In genomic region chr3:43105597-43106292, GRCh38 we compare ENCODE assay signal across 8 cellular contexts. TPM values are rescaled to one million over a fixed set of nuclear protein-coding genes. Genes with fewer than 3 reads are reported as not detected.
DNase-seq lines count a peak whose midpoint lies in the region; ATAC-seq and TF ChIP-seq lines count a peak whose summit lies in the region.

Gene POMGNT2 (minus strand): TSS chr3:43106079. CDS start chr3:43081431, 24,648 bp downstream.

- no peaks in the 10 kb centered on the region for H3K9me2 ChIP-seq in PC-9 (ENCODE audit: insufficient read depth)

- intact Hi-C loops in CD4-positive, alpha-beta memory T cell (cut with micrococcal nuclease): loop anchor here (2.0 to 10.0 kb wide), 4 partner anchors 83 to 1141 kb away; partner anchors contain the start of genes SNRK and ULK4
- intact Hi-C loops in PC-9 (cut with micrococcal nuclease; ENCODE audit: unreplicated experiment): no loop called here

- H3K4me3 ChIP-seq in CD4-positive, alpha-beta memory T cell (ENCODE audit: low read length in 2 of 2): peak within 1 kb of the TSS; percentile 12 to 61
- peak within 1 kb of the TSS; percentile 69 for H3K4me3 ChIP-seq in HUES64 (ENCODE audit: low read length)
- H3K4me3 ChIP-seq in PC-9: peak within 1 kb of the TSS; percentile 76
- H3K4me3 ChIP-seq in esophagus (ENCODE audit: low read depth in 1 of 2, low read length in 2 of 2): peak within 1 kb of the TSS; percentile 67 to 89
- H3K4me3 ChIP-seq in mucosa of rectum (ENCODE audit: low read length in 2 of 2): peak within 1 kb of the TSS; percentile 73 to 80

- H3K79me2 ChIP-seq in PC-9 (ENCODE audit: low read depth): peaks cover 17% of the 10 kb centered on the region

- BruUV-seq in PC-9 (replicated peaks; lab: Mats Ljungman, UMichigan): no TSS peak

- ATAC-seq in GM21381 (IDR thresholded peaks at IDR 0.05; ENCODE audit: unreplicated experiment): peak; percentile 97
- peak; percentile 99 for ATAC-seq in activated T-cell treated with anti-CD3 and anti-CD28 coated beads, Interleukin-2, amount 50 U/mL, for 4 hours

- no peaks in the 10 kb centered on the region for H3K9me3 Mint-ChIP-seq in CD4-positive, alpha-beta memory T cell
- H3K9me3 Mint-ChIP-seq in activated T-cell treated with anti-CD3 and anti-CD28 coated beads, Interleukin-2, amount 50 U/mL, for 4 hours: no peaks in the 10 kb centered on the region

- peak; percentile 82 to 88 (median 87) for DNase-seq in CD4-positive, alpha-beta memory T cell
- DNase-seq in PC-9: peak; percentile 63 to 89
- DNase-seq in activated T-cell treated with anti-CD3 and anti-CD28 coated beads, Interleukin-2, amount 50 U/mL, for 4 hours: peak; percentile 85
- DNase-seq in stimulated activated CD8-positive, alpha-beta memory T cell treated with anti-CD3 and anti-CD28 coated beads, Interleukin-4, amount 100 ng/mL, for 1 hour (ENCODE audit: low read depth in 2 of 2, low spot score in 1 of 2): peak; percentile 67 to 80

- H3K4me2 ChIP-seq in PC-9: peak within 1 kb of the TSS; percentile 81

- H3K27ac ChIP-seq in CD4-positive, alpha-beta memory T cell (ENCODE audit: low read depth, low read length): peak within 1 kb of the TSS; percentile 58
- H3K27ac ChIP-seq in HUES64 (ENCODE audit: low read depth, low read length): no peak within 1 kb of the TSS
- H3K27ac ChIP-seq in PC-9: no peak within 1 kb of the TSS
- peak within 1 kb of the TSS; percentile 14 to 42 for H3K27ac ChIP-seq in esophagus (ENCODE audit: low read depth in 2 of 2, low read length in 1 of 2)
- H3K27ac ChIP-seq in mucosa of rectum (ENCODE audit: low read depth in 2 of 2, low read length in 2 of 2): no peak within 1 kb of the TSS

- H3K36me3 ChIP-seq in CD4-positive, alpha-beta memory T cell (ENCODE audit: insufficient read depth, low read length): no peaks in the 10 kb centered on the region
- H3K36me3 ChIP-seq in HUES64 (ENCODE audit: insufficient read depth, low read length) (no peaks in the 10 kb centered on the region), PC-9 (ENCODE audit: low read depth) (no peaks in the 10 kb centered on the region), esophagus (ENCODE audit: control insufficient read depth in 2 of 2, insufficient read depth in 2 of 2, low read length in 1 of 2) (no peaks in the 10 kb centered on the region), mucosa of rectum (ENCODE audit: control insufficient read depth in 2 of 2, insufficient read depth in 2 of 2, low read length in 2 of 2) (no peaks in the 10 kb centered on the region)

- CTCF ChIA-PET in CD4-positive, alpha-beta memory T cell (lab: Charles Lee; ENCODE audit: partially characterized antibody): interaction anchor here (1.2 kb wide), 1 partner anchor 144 kb away, joined by 5 read pairs; no protein-coding TSS in a partner anchor
- CTCF ChIA-PET in PC-9 (lab: Charles Lee): no interaction called here

- peak within 1 kb of the TSS; percentile 59 for H3K9ac ChIP-seq in HUES64 (ENCODE audit: low read depth, low read length)
- peak within 1 kb of the TSS; percentile 36 to 79 for H3K9ac ChIP-seq in mucosa of rectum (ENCODE audit: low read depth in 1 of 2, low read length in 2 of 2)

- TF ChIP-seq CTCF in PC-9 (conservative IDR thresholded peaks at IDR 0.05): no peak

- H4K20me1 ChIP-seq in PC-9 (ENCODE audit: insufficient read depth): no peaks in the 10 kb centered on the region

- peak within 1 kb of the TSS; percentile 95 for H2AFZ ChIP-seq in PC-9

- H3K4me1 Mint-ChIP-seq in CD4-positive, alpha-beta memory T cell: peaks cover 11 to 22% (median 14%) of the 10 kb centered on the region in 4 donors
- peaks cover 9% of the 10 kb centered on the region for H3K4me1 Mint-ChIP-seq in activated T-cell treated with anti-CD3 and anti-CD28 coated beads, Interleukin-2, amount 50 U/mL, for 4 hours (ENCODE audit: low read depth)

- H3K27ac Mint-ChIP-seq in CD4-positive, alpha-beta memory T cell: peak within 1 kb of the TSS; percentile 24 to 75 (median 65)

- no peaks in the 10 kb centered on the region for H3K9me3 ChIP-seq in CD4-positive, alpha-beta memory T cell (ENCODE audit: control insufficient read depth in 1 of 2, low read length in 2 of 2)
- H3K9me3 ChIP-seq in HUES64 (ENCODE audit: insufficient read depth, low read depth, low read length) (no peaks in the 10 kb centered on the region), PC-9 (ENCODE audit: insufficient read depth, low read depth) (no peaks in the 10 kb centered on the region), esophagus (ENCODE audit: control insufficient read depth in 2 of 2, insufficient read depth in 1 of 2, low read depth in 1 of 2, low read length in 1 of 2) (no peaks in the 10 kb centered on the region), mucosa of rectum (ENCODE audit: control insufficient read depth in 2 of 2, low read length in 2 of 2) (no peaks in the 10 kb centered on the region)

- POLR2A ChIA-PET in CD4-positive, alpha-beta memory T cell (lab: Charles Lee; ENCODE audit: partially characterized antibody): interaction anchor here (1.0 to 1.2 kb wide), 2 partner anchors 82 to 144 kb away, joined by 3 to 4 read pairs; no protein-coding TSS in a partner anchor
- POLR2A ChIA-PET in PC-9 (lab: Charles Lee; ENCODE audit: unreplicated experiment): interaction anchor here (0.7 kb wide), 1 partner anchor 1212 kb away, joined by 4 read pairs; no protein-coding TSS in a partner anchor

- H3K4me3 Mint-ChIP-seq in CD4-positive, alpha-beta memory T cell: peak within 1 kb of the TSS; percentile 82 to 88 (median 84)
- peak within 1 kb of the TSS; percentile 78 for H3K4me3 Mint-ChIP-seq in activated T-cell treated with anti-CD3 and anti-CD28 coated beads, Interleukin-2, amount 50 U/mL, for 4 hours

- H3F3A ChIP-seq in PC-9 (ENCODE audit: insufficient read depth, low read depth): no peaks in the 10 kb centered on the region

- H3K4me1 ChIP-seq in CD4-positive, alpha-beta memory T cell (ENCODE audit: insufficient read depth, low read length): peaks cover 21% of the 10 kb centered on the region
- no peaks in the 10 kb centered on the region for H3K4me1 ChIP-seq in HUES64 (ENCODE audit: insufficient read depth, low read length)
- H3K4me1 ChIP-seq in PC-9 (replicated peaks; ENCODE audit: insufficient read depth): peaks cover 12% of the 10 kb centered on the region; the same call in 1 of the 2 replicates
- peaks cover 4% of the 10 kb centered on the region in 2 donors for H3K4me1 ChIP-seq in esophagus (ENCODE audit: control insufficient read depth in 2 of 2, insufficient read depth in 2 of 2, low read length in 1 of 2)
- peaks cover 0 to 6% of the 10 kb centered on the region in 2 donors for H3K4me1 ChIP-seq in mucosa of rectum (ENCODE audit: control insufficient read depth in 2 of 2, insufficient read depth in 2 of 2, low read length in 2 of 2)

- peaks cover 0 to 2% of the 10 kb centered on the region in 2 donors for H3K27me3 Mint-ChIP-seq in CD4-positive, alpha-beta memory T cell
- H3K27me3 Mint-ChIP-seq in activated T-cell treated with anti-CD3 and anti-CD28 coated beads, Interleukin-2, amount 50 U/mL, for 4 hours (ENCODE audit: low read depth): no peaks in the 10 kb centered on the region

- WGBS in HUES64: under 1% methylated on average over 70 of the region's 71 CpGs
- WGBS in esophagus, 2 donors: 1% methylated on average over 71 of the region's 71 CpGs

- H3K27me3 ChIP-seq in CD4-positive, alpha-beta memory T cell (ENCODE audit: insufficient read depth, low read length): no peaks in the 10 kb centered on the region
- peaks cover 34% of the 10 kb centered on the region for H3K27me3 ChIP-seq in HUES64 (ENCODE audit: insufficient read depth, low read length)
- no peaks in the 10 kb centered on the region for H3K27me3 ChIP-seq in PC-9 (ENCODE audit: insufficient read depth, low read depth)
- no peaks in the 10 kb centered on the region for H3K27me3 ChIP-seq in esophagus (ENCODE audit: control insufficient read depth in 1 of 2, insufficient read depth in 2 of 2, low read length in 2 of 2)
- H3K27me3 ChIP-seq in mucosa of rectum (ENCODE audit: control insufficient read depth in 2 of 2, insufficient read depth in 2 of 2, low read length in 2 of 2): no peaks in the 10 kb centered on the region

- peaks cover 0 to 3% of the 10 kb centered on the region in 2 donors for H3K36me3 Mint-ChIP-seq in CD4-positive, alpha-beta memory T cell
- no peaks in the 10 kb centered on the region for H3K36me3 Mint-ChIP-seq in activated T-cell treated with anti-CD3 and anti-CD28 coated beads, Interleukin-2, amount 50 U/mL, for 4 hours (ENCODE audit: insufficient read depth)

RNA-seq across cellular contexts. Expression of gene POMGNT2, which starts in this region (rescaled TPM):
- 1 to 10 TPM; 5.4 TPM for total RNA-seq in CD4-positive, alpha-beta memory T cell
- 1 to 10 TPM; 6.5 to 8.1 TPM for polyA plus RNA-seq in CD4-positive, alpha-beta memory T cell
- 10.7 TPM for polyA plus RNA-seq in HUES64 (2013, experiment 1 of 2)
- polyA plus RNA-seq in HUES64 (2013, experiment 2 of 2): 13.4 TPM
- total RNA-seq in PC-9 (2021): 17.2 and 17.9 TPM in 2 replicates
- total RNA-seq in activated T-cell treated with anti-CD3 and anti-CD28 coated beads, Interleukin-2, amount 50 U/mL, for 4 hours: 10 to 100 TPM in 2 of 3 donors, 1 to 10 TPM in 1; 10.0 to 10.6 (median 10.4) TPM
- polyA plus RNA-seq in esophagus: 1 to 10 TPM; 2.0 to 7.2 TPM

Comparison
In these comparisons a context has a peak if more than half of its experiments do, and no peak if none do; other contexts are left out.
1. H3K27ac ChIP-seq: peak in CD4-positive, alpha-beta memory T cell (single experiment) and esophagus (2 of 2); none in HUES64 (single experiment), PC-9 (single experiment) and mucosa of rectum (0 of 2).
2. Peak in every context shown above with its lines, with median percentiles within 50 percentile points of each other: DNase-seq and H3K4me3 ChIP-seq.